In the genomic region with DNA sequence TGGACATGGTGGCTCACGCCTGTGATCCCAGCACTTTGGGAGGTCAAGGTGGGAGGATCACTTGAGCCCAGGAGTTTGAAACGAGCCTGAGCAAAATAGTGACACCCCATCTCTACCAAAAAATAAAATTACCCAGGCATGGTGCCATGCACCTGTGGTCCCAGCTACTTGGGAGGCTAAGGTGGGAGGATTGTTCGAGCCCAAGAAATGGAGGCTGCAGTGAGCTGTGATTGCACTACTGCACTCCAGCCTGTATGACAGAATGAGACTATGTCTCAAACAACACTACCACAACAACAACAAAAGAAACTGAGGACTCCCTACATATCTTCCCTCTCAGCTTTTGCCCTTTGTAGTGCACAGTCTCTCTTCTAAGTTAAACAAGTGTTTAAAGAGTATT, we compare ENCODE assay signal across 8 cellular contexts. TPM values are rescaled to one million over a fixed set of nuclear protein-coding genes. Genes with fewer than 3 reads are reported as not detected.
"Had no signal": no experiment of that assay in that cellular context is flagged by ENCODE, and none has a peak within 500 bp of the region (broad histone marks: within the 10 kb centered on the region; RNA-seq: fewer than 3 reads in every experiment).

No MANE protein-coding gene starts in this region.

- ATAC-seq: GM12878 had no signal

- FAIRE-seq: G401.6, GM12878, GM12891, GM12892, GM18507, GM19239 had no signal

- DNase-seq: GDM1, GF-D8 had no signal

- H3K4me3 ChIP-seq: GM12878 had no signal

RNA-seq across cellular contexts. Expression of gene UPP2, which starts 53.3 kb away (rescaled TPM):
- total RNA-seq: GM12878 had no signal
- polyA plus RNA-seq: GM12878 had no signal
